In the genomic region with DNA sequence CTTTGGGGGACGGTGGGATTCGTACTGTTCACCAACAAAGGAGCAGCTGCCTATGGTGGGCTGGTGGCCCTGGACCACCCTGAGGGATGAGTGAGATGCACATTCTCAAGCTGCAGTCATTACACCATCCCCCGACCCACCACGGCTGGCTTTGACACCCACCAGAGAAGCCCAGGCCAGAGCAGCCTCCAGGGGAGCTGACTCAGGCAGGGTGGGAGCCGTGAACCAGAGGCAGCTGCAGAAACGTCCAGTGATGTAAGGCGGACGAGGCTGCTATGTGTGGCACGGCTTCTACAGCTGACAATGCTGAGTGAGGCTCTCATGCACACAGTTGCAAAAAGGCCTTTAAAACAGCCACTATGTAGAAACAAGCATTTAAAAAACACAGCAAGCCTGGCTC, we compare ENCODE assay signal across 1 cellular context.
TF ChIP-seq lines count a peak whose summit lies in the region.

No MANE protein-coding gene starts in this region.

TF ChIP-seq in WTC11, 78 proteins besides CTCF, POLR2A, EP300 and RAD21 (continued from another document):
- TF ChIP-seq, protein P1, sequence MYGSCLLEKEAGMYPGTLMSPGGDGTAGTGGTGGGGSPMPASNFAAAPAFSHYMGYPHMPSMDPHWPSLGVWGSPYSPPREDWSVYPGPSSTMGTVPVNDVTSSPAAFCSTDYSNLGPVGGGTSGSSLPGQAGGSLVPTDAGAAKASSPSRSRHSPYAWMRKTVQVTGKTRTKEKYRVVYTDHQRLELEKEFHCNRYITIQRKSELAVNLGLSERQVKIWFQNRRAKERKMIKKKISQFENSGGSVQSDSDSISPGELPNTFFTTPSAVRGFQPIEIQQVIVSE (CRISPR knock-in tag; IDR thresholded peaks at IDR 0.05; ENCODE audit: borderline replicate concordance), result no peak
- TF ChIP-seq, protein P2, sequence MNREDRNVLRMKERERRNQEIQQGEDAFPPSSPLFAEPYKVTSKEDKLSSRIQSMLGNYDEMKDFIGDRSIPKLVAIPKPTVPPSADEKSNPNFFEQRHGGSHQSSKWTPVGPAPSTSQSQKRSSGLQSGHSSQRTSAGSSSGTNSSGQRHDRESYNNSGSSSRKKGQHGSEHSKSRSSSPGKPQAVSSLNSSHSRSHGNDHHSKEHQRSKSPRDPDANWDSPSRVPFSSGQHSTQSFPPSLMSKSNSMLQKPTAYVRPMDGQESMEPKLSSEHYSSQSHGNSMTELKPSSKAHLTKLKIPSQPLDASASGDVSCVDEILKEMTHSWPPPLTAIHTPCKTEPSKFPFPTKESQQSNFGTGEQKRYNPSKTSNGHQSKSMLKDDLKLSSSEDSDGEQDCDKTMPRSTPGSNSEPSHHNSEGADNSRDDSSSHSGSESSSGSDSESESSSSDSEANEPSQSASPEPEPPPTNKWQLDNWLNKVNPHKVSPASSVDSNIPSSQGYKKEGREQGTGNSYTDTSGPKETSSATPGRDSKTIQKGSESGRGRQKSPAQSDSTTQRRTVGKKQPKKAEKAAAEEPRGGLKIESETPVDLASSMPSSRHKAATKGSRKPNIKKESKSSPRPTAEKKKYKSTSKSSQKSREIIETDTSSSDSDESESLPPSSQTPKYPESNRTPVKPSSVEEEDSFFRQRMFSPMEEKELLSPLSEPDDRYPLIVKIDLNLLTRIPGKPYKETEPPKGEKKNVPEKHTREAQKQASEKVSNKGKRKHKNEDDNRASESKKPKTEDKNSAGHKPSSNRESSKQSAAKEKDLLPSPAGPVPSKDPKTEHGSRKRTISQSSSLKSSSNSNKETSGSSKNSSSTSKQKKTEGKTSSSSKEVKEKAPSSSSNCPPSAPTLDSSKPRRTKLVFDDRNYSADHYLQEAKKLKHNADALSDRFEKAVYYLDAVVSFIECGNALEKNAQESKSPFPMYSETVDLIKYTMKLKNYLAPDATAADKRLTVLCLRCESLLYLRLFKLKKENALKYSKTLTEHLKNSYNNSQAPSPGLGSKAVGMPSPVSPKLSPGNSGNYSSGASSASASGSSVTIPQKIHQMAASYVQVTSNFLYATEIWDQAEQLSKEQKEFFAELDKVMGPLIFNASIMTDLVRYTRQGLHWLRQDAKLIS (CRISPR knock-in tag; IDR thresholded peaks at IDR 0.05; ENCODE audit: borderline replicate concordance), result no peak
- TF ChIP-seq ELF4 (CRISPR knock-in tag; IDR thresholded peaks at IDR 0.05; ENCODE audit: low read depth) (no peak), ETV6 (CRISPR knock-in tag; IDR thresholded peaks at IDR 0.05) (no peak), SP1 (CRISPR knock-in tag; conservative IDR thresholded peaks at IDR 0.05) (no peak), TCF7 (CRISPR knock-in tag; IDR thresholded peaks at IDR 0.05; ENCODE audit: low read depth) (no peak)
- TF ChIP-seq, protein P3, sequence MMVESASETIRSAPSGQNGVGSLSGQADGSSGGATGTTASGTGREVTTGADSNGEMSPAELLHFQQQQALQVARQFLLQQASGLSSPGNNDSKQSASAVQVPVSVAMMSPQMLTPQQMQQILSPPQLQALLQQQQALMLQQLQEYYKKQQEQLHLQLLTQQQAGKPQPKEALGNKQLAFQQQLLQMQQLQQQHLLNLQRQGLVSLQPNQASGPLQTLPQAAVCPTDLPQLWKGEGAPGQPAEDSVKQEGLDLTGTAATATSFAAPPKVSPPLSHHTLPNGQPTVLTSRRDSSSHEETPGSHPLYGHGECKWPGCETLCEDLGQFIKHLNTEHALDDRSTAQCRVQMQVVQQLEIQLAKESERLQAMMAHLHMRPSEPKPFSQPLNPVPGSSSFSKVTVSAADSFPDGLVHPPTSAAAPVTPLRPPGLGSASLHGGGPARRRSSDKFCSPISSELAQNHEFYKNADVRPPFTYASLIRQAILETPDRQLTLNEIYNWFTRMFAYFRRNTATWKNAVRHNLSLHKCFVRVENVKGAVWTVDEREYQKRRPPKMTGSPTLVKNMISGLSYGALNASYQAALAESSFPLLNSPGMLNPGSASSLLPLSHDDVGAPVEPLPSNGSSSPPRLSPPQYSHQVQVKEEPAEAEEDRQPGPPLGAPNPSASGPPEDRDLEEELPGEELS (CRISPR knock-in tag; IDR thresholded peaks at IDR 0.05), result no peak
- TF ChIP-seq, protein P4, sequence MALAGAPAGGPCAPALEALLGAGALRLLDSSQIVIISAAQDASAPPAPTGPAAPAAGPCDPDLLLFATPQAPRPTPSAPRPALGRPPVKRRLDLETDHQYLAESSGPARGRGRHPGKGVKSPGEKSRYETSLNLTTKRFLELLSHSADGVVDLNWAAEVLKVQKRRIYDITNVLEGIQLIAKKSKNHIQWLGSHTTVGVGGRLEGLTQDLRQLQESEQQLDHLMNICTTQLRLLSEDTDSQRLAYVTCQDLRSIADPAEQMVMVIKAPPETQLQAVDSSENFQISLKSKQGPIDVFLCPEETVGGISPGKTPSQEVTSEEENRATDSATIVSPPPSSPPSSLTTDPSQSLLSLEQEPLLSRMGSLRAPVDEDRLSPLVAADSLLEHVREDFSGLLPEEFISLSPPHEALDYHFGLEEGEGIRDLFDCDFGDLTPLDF (CRISPR knock-in tag; IDR thresholded peaks at IDR 0.05), result no peak
